In the genomic region with DNA sequence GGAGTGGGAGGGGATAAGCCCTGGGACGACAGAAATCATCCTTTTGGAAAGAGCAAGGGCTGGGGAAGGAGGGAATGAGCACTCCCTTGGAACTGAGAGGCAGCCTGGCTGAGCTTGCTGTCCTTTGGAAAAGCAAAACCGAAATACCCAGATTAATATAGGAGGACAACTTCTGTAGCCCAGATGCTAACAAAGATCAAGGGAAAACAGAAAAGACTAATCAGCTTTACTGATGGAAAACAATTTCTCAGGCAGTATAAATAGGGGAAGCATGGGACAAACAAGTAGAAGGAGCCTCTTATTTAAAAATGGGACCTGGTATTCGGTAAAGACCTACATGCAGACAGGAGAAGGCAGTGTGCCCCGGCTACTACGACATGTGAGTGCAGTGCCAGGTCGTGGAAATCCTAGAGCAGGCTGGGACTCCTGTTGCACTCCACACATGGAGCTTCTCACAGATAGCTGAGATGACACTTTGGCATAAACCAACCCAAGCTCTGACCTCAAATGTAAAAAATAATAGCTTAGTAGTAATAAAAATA, we compare ENCODE assay signal across 8 cellular contexts. TPM values are rescaled to one million over a fixed set of nuclear protein-coding genes. Genes with fewer than 3 reads are reported as not detected.
DNase-seq lines count a peak whose midpoint lies in the region; ATAC-seq, FAIRE-seq and TF ChIP-seq lines count a peak whose summit lies in the region.

No MANE protein-coding gene starts in this region.

- DNase-seq in CD8-positive, alpha-beta T cell = peak in 2 of 7 experiments; percentile 11 to 14
- no peak for DNase-seq in MG63
- DNase-seq in astrocyte of the cerebellum (ENCODE audit: low read depth) = no peak
- no peak for DNase-seq in stimulated activated effector memory CD8-positive, alpha-beta T cell treated with anti-CD3 and anti-CD28 coated beads, Interleukin-12 subunit alpha, Interleukin-12 subunit beta, amount 100 ng/mL, for 72 hours (ENCODE audit: low spot score in 2 of 2)
- DNase-seq in GM19239 (ENCODE audit: insufficient read length, low spot score) = no peak
- DNase-seq in stimulated activated CD4-positive, alpha-beta T cell treated with anti-CD3 and anti-CD28 coated beads, Interleukin-4, amount 100 ng/mL, for 1 hour = no peak

- no peak for TF ChIP-seq CTCF in CD8-positive, alpha-beta T cell (IDR thresholded peaks at IDR 0.05)
- no peak for TF ChIP-seq CTCF in astrocyte of the cerebellum (IDR thresholded peaks at IDR 0.05; ENCODE audit: low read depth, low read length, missing control alignments)

- H3K9me3 Mint-ChIP-seq in CD8-positive, alpha-beta T cell = no peaks in the 10 kb centered on the region
- no peaks in the 10 kb centered on the region for H3K9me3 Mint-ChIP-seq in stimulated activated effector memory CD8-positive, alpha-beta T cell treated with anti-CD3 and anti-CD28 coated beads, Interleukin-12 subunit alpha, Interleukin-12 subunit beta, amount 100 ng/mL, for 72 hours

- no peak for FAIRE-seq in GM19239 (lab: Jason Lieb, UNC)

- intact Hi-C loops in CD8-positive, alpha-beta T cell (cut with DNase I, micrococcal nuclease) = loop anchor here (1.0 to 5.0 kb wide), 4 partner anchors 273 to 1198 kb away; a partner anchor contains a TSS

- peaks cover 3% of the 10 kb centered on the region for H3K36me3 Mint-ChIP-seq in CD8-positive, alpha-beta T cell
- H3K36me3 Mint-ChIP-seq in stimulated activated effector memory CD8-positive, alpha-beta T cell treated with anti-CD3 and anti-CD28 coated beads, Interleukin-12 subunit alpha, Interleukin-12 subunit beta, amount 100 ng/mL, for 72 hours = no peaks in the 10 kb centered on the region

- peak overlapping the region; percentile 98 for H3K4me3 Mint-ChIP-seq in CD8-positive, alpha-beta T cell
- H3K4me3 Mint-ChIP-seq in stimulated activated effector memory CD8-positive, alpha-beta T cell treated with anti-CD3 and anti-CD28 coated beads, Interleukin-12 subunit alpha, Interleukin-12 subunit beta, amount 100 ng/mL, for 72 hours = peak overlapping the region; percentile 95

- H3K4me1 ChIP-seq in CD8-positive, alpha-beta T cell (ENCODE audit: insufficient read depth, low read length) = peaks cover 12% of the 10 kb centered on the region

- H3K9me3 ChIP-seq in CD8-positive, alpha-beta T cell (ENCODE audit: low read length) = no peaks in the 10 kb centered on the region
- no peaks in the 10 kb centered on the region for H3K9me3 ChIP-seq in MG63
- peaks cover 2% of the 10 kb centered on the region for H3K9me3 ChIP-seq in iPS-18c (ENCODE audit: control insufficient read depth, insufficient read depth, low read length)

- peaks cover 7% of the 10 kb centered on the region for H3K27me3 Mint-ChIP-seq in CD8-positive, alpha-beta T cell (ENCODE audit: low read depth)

- no peak overlapping the region for H3K27ac Mint-ChIP-seq in CD8-positive, alpha-beta T cell
- H3K27ac Mint-ChIP-seq in stimulated activated effector memory CD8-positive, alpha-beta T cell treated with anti-CD3 and anti-CD28 coated beads, Interleukin-12 subunit alpha, Interleukin-12 subunit beta, amount 100 ng/mL, for 72 hours = peak overlapping the region; percentile 74

- H3K27me3 ChIP-seq in CD8-positive, alpha-beta T cell (ENCODE audit: insufficient read depth, low read length) = no peaks in the 10 kb centered on the region
- no peaks in the 10 kb centered on the region for H3K27me3 ChIP-seq in MG63

- in situ Hi-C loops in astrocyte of the cerebellum (cut with HindIII; ENCODE audit: low sequenced_read_pairs) = no loop called here

- CTCF ChIA-PET in CD8-positive, alpha-beta T cell (lab: Charles Lee) = interaction anchor here (1.4 kb wide), 1 partner anchor 1143 kb away, joined by 4 read pairs; no protein-coding TSS in a partner anchor

- ATAC-seq in CD8-positive, alpha-beta T cell = no peak
- no peak for ATAC-seq in stimulated activated effector memory CD8-positive, alpha-beta T cell treated with anti-CD3 and anti-CD28 coated beads, Interleukin-12 subunit alpha, Interleukin-12 subunit beta, amount 100 ng/mL, for 72 hours
- no peak for ATAC-seq in GM18868 (IDR thresholded peaks at IDR 0.05; ENCODE audit: unreplicated experiment)

- no peaks in the 10 kb centered on the region for H3K36me3 ChIP-seq in CD8-positive, alpha-beta T cell (ENCODE audit: insufficient read depth, low read length)
- peaks cover 10% of the 10 kb centered on the region for H3K36me3 ChIP-seq in MG63

- peak overlapping the region; percentile 31 for H3K27ac ChIP-seq in CD8-positive, alpha-beta T cell (ENCODE audit: low read depth, low read length)

- peak overlapping the region; percentile 93 for H3K4me3 ChIP-seq in CD8-positive, alpha-beta T cell (ENCODE audit: low read depth, low read length)
- H3K4me3 ChIP-seq in MG63 (peak overlapping the region; percentile 86), astrocyte of the cerebellum (ENCODE audit: low read depth, low read length) (peak overlapping the region; percentile 62), iPS-18c (ENCODE audit: insufficient read depth, low read depth, low read length) (peak overlapping the region; percentile 73)

- POLR2A ChIA-PET in CD8-positive, alpha-beta T cell (lab: Charles Lee) = interaction anchor here (0.9 kb wide), 1 partner anchor 16 kb away, joined by 3 read pairs; no protein-coding TSS in a partner anchor

- peaks cover 24% of the 10 kb centered on the region for H3K4me1 Mint-ChIP-seq in CD8-positive, alpha-beta T cell (ENCODE audit: low read depth)
- peaks cover 27% of the 10 kb centered on the region for H3K4me1 Mint-ChIP-seq in stimulated activated effector memory CD8-positive, alpha-beta T cell treated with anti-CD3 and anti-CD28 coated beads, Interleukin-12 subunit alpha, Interleukin-12 subunit beta, amount 100 ng/mL, for 72 hours

RNA-seq across cellular contexts. Expression of a gene that starts 0.8 kb away (rescaled TPM):
- total RNA-seq in CD8-positive, alpha-beta T cell = under 1 TPM; 0.53 to 0.65 TPM
- total RNA-seq in MG63 (2014; rRNA removed; shearing (Covaris generic); ENCODE audit: low replicate concordance) = 3.7 and 6.2 TPM in 2 replicates
